Comparison of ENCODE assay signal across 22 cellular contexts in genomic region chr5:160520609-160521391, GRCh38.
DNase-seq lines count a peak whose midpoint lies in the region; ATAC-seq, FAIRE-seq and TF ChIP-seq lines count a peak whose summit lies in the region.
"Had no signal": no experiment of that assay in that cellular context is flagged by ENCODE, and none has a peak within 500 bp of the region (broad histone marks: within the 10 kb centered on the region; RNA-seq: fewer than 3 reads in every experiment).

No MANE protein-coding gene starts in this region.

- H3K4me1 ChIP-seq in endothelial cell of umbilical vein (ENCODE audit: control insufficient read depth, extremely low read depth, insufficient read depth, low read length), result no peaks in the 10 kb centered on the region
- H3K4me1 ChIP-seq: A549, Peyer's patch had no signal

- no peak overlapping the region for H3K4me3 ChIP-seq in endothelial cell of umbilical vein (replicated peaks in 1 of 3; ENCODE audit: insufficient read depth in 1 of 3, low read depth in 1 of 3, low read length in 3 of 3)
- H3K4me3 ChIP-seq: A549, MG63, Peyer's patch had no signal

- TF ChIP-seq CTCF in endothelial cell of umbilical vein (IDR thresholded peaks at IDR 0.05; ENCODE audit: extremely low read depth in 1 of 2, insufficient read depth in 1 of 2, low read depth in 1 of 2, low read length in 2 of 2) (no peak), neural crest cell (conservative IDR thresholded peaks at IDR 0.05) (no peak)

- no peak for ATAC-seq in HG03108 (IDR thresholded peaks at IDR 0.05; ENCODE audit: unreplicated experiment)
- ATAC-seq: A549, Right ventricle myocardium inferior had no signal

- dilution Hi-C loops in endothelial cell of umbilical vein (cut with MboI; ENCODE audit: extremely low pct_ligation_motif_present, low sequenced_read_pairs), result no loop called here

- no peaks in the 10 kb centered on the region for H3K79me2 ChIP-seq in endothelial cell of umbilical vein (ENCODE audit: control insufficient read depth, insufficient read depth, low read length)

- CTCF ChIA-PET in endothelial cell of umbilical vein (lab: Charles Lee), result interaction anchor here (1.4 to 1.9 kb wide), 2 partner anchors 11 to 82 kb away, joined by 4 to 5 read pairs; no protein-coding TSS in a partner anchor

- no peaks in the 10 kb centered on the region for H3K9me3 Mint-ChIP-seq in neural crest cell
- H3K9me3 Mint-ChIP-seq: H9 had no signal

- H3K9ac ChIP-seq in endothelial cell of umbilical vein (replicated peaks; ENCODE audit: extremely low read depth, insufficient read depth, low read length), result no peak overlapping the region
- H3K9ac ChIP-seq: SK-N-SH had no signal

- no peaks in the 10 kb centered on the region for H3K27me3 ChIP-seq in endothelial cell of umbilical vein (ENCODE audit: control insufficient read depth in 2 of 2, insufficient read depth in 2 of 2, low read length in 2 of 2)
- H3K27me3 ChIP-seq: MG63, Peyer's patch had no signal

- TF ChIP-seq POLR2A in endothelial cell of umbilical vein (IDR thresholded peaks at IDR 0.05; ENCODE audit: low read depth, low read length) (no peak), erythroblast (IDR thresholded peaks at IDR 0.05; ENCODE audit: low read length) (no peak)

- no peak overlapping the region for H2AFZ ChIP-seq in endothelial cell of umbilical vein (ENCODE audit: low read depth, low read length)

- H3K4me1 Mint-ChIP-seq in neural crest cell, result no peaks in the 10 kb centered on the region

- no peak overlapping the region for H3K27ac ChIP-seq in endothelial cell of umbilical vein (ENCODE audit: insufficient read depth, low read depth, low read length)
- H3K27ac ChIP-seq: A549, Peyer's patch had no signal

- H3K9me1 ChIP-seq in endothelial cell of umbilical vein (replicated peaks; ENCODE audit: control insufficient read depth, extremely low read depth, insufficient read depth, low read length), result no peaks in the 10 kb centered on the region

- no peaks in the 10 kb centered on the region for H4K20me1 ChIP-seq in endothelial cell of umbilical vein (replicated peaks; ENCODE audit: control insufficient read depth, extremely low read depth, insufficient read depth, low read length)

- intact Hi-C loops in endothelial cell of umbilical vein (cut with micrococcal nuclease), result no loop called here

- POLR2A ChIA-PET in endothelial cell of umbilical vein (lab: Charles Lee), result no interaction called here

- no peak for FAIRE-seq in endothelial cell of umbilical vein (lab: Jason Lieb, UNC)
- FAIRE-seq: A549 had no signal

- no TSS peak for BruUV-seq in endothelial cell of umbilical vein (replicated peaks; lab: Mats Ljungman, UMichigan)

- no peaks in the 10 kb centered on the region for H3K9me3 ChIP-seq in endothelial cell of umbilical vein (replicated peaks; ENCODE audit: control insufficient read depth, insufficient read depth, low read length)
- H3K9me3 ChIP-seq: A549, MG63, Peyer's patch, SK-N-SH had no signal

- DNase-seq in COLO829 (ENCODE audit: low spot score) (peak; percentile 50), NCI-H146 treated with DMSO at 0.1 percent for 48 hours (lab: John Stamatoyannopoulos, UW; ENCODE audit: unreplicated experiment) (peak; percentile 12), endothelial cell of umbilical vein (ENCODE audit: low read depth, low spot score) (peak; percentile 25), neural crest cell (ENCODE audit: low read depth, low spot score) (no peak), erythroblast (lab: John Stamatoyannopoulos, UW) (no peak), T1000 (lab: John Stamatoyannopoulos, UW) (no peak)
- DNase-seq in activated CD4-positive, alpha-beta T cell treated with anti-CD3 and anti-CD28 coated beads for 4 hours, result no peak
- DNase-seq: C1 segment of cervical spinal cord, COR-L47, DMS153, H9, IMR-90, Karpas-422, MG63, NCI-H1092, NCI-H1694 treated with DMSO at 0.1 percent for 48 hours, NCI-H510A treated with DMSO at 0.1 percent for 48 hours, Peyer's patch, SK-N-SH had no signal

- no peaks in the 10 kb centered on the region for H3K36me3 ChIP-seq in endothelial cell of umbilical vein (ENCODE audit: control insufficient read depth in 2 of 2, extremely low read depth in 1 of 2, insufficient read depth in 2 of 2, low read length in 2 of 2)
- H3K36me3 ChIP-seq: MG63, Peyer's patch had no signal

- H3K27ac Mint-ChIP-seq in neural crest cell (ENCODE audit: unreplicated experiment), result peak overlapping the region; percentile 32
- H3K27ac Mint-ChIP-seq: H9 had no signal

- peaks cover 10% of the 10 kb centered on the region for H3K27me3 Mint-ChIP-seq in neural crest cell (ENCODE audit: low read depth)

- H3K36me3 Mint-ChIP-seq in neural crest cell (ENCODE audit: low read depth), result no peaks in the 10 kb centered on the region

- H3K4me3 Mint-ChIP-seq in neural crest cell, result no peak overlapping the region
- H3K4me3 Mint-ChIP-seq: H9 had no signal

- no peak overlapping the region for H3K4me2 ChIP-seq in endothelial cell of umbilical vein (ENCODE audit: insufficient read depth, low read length)
- H3K4me2 ChIP-seq: A549, SK-N-SH had no signal

TF ChIP-seq in endothelial cell of umbilical vein, 7 proteins besides CTCF, POLR2A, EP300 and RAD21:
- TF ChIP-seq MYC (IDR thresholded peaks at IDR 0.05; ENCODE audit: low read depth, low read length), result no peak
- no peak for TF ChIP-seq GATA2 (IDR thresholded peaks at IDR 0.05; ENCODE audit: insufficient read depth, insufficient read length, low read depth, low read length)
- no peak for TF ChIP-seq FOS (IDR thresholded peaks at IDR 0.05; ENCODE audit: borderline replicate concordance, insufficient read depth, low read length)
- TF ChIP-seq MAX (IDR thresholded peaks at IDR 0.05; ENCODE audit: insufficient read depth, insufficient read length), result no peak

Comparison
In these comparisons a context has a peak if more than half of its experiments do, and no peak if none do; other contexts are left out.
1. DNase-seq: peak in COLO829 (single experiment), NCI-H146 treated with DMSO at 0.1 percent for 48 hours (single experiment) and endothelial cell of umbilical vein (single experiment); none in neural crest cell (single experiment), erythroblast (0 of 2), activated CD4-positive, alpha-beta T cell treated with anti-CD3 and anti-CD28 coated beads for 4 hours (0 of 2) and T1000 (single experiment).